16 cellular contexts compared by ENCODE assay signal in the genomic region with DNA sequence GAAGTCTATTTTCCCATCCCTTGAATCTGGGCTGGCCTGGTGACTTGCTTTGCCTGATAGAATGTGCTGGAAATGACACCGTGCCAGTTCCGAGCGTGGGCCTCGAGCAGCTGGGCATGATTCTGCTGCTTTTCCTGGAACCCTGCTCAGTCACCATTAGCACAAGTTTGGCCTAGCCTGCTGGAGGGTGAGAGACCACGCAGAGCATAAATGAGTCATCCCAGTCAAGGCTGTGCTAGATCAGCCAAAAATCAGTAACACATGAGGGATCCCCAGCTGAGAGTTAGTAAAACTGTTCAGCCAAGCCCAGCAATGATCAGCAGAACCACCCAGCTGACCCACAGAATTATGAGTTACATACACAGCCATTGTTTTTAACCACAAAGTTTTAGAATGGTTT.
DNase-seq lines count a peak whose midpoint lies in the region; ATAC-seq and TF ChIP-seq lines count a peak whose summit lies in the region.
"Had no signal": no experiment of that assay in that cellular context is flagged by ENCODE, and none has a peak within 500 bp of the region (broad histone marks: within the 10 kb centered on the region; RNA-seq: fewer than 3 reads in every experiment).

No MANE protein-coding gene starts in this region.

- CTCF ChIA-PET in activated naive CD4-positive, alpha-beta T cell treated with anti-CD3 and anti-CD28 coated beads, Interleukin-2, amount 10 ng/mL, durations not matched to agents 7 days and 5 days (lab: Charles Lee), result interaction anchor here (1.1 to 3.8 kb wide), 2 partner anchors 9 to 212 kb away, joined by 4 to 24 read pairs; no protein-coding TSS in a partner anchor

- H3K27me3 Mint-ChIP-seq in activated naive CD4-positive, alpha-beta T cell treated with anti-CD3 and anti-CD28 coated beads, Interleukin-2, amount 10 ng/mL, durations not matched to agents 7 days and 5 days, result peaks cover 15% of the 10 kb centered on the region
- H3K27me3 Mint-ChIP-seq in progenitor cell of endocrine pancreas, result peaks cover 30% of the 10 kb centered on the region
- H3K27me3 Mint-ChIP-seq: activated naive CD8-positive, alpha-beta T cell treated with anti-CD3 and anti-CD28 coated beads for 36 hours had no signal

- H3K36me3 Mint-ChIP-seq in activated naive CD4-positive, alpha-beta T cell treated with anti-CD3 and anti-CD28 coated beads, Interleukin-2, amount 50 U/mL, for 72 hours, result no peaks in the 10 kb centered on the region
- H3K36me3 Mint-ChIP-seq in activated naive CD4-positive, alpha-beta T cell treated with anti-CD3 and anti-CD28 coated beads, Interleukin-2, amount 10 ng/mL, durations not matched to agents 7 days and 5 days, result no peaks in the 10 kb centered on the region
- H3K36me3 Mint-ChIP-seq in progenitor cell of endocrine pancreas (ENCODE audit: insufficient read depth), result no peaks in the 10 kb centered on the region
- H3K36me3 Mint-ChIP-seq: activated naive CD8-positive, alpha-beta T cell treated with anti-CD3 and anti-CD28 coated beads for 36 hours had no signal

- H3K4me1 Mint-ChIP-seq in activated naive CD4-positive, alpha-beta T cell treated with anti-CD3 and anti-CD28 coated beads, Interleukin-2, amount 10 ng/mL, durations not matched to agents 7 days and 5 days, result no peaks in the 10 kb centered on the region
- H3K4me1 Mint-ChIP-seq in progenitor cell of endocrine pancreas (ENCODE audit: low read depth), result peaks cover 8% of the 10 kb centered on the region
- H3K4me1 Mint-ChIP-seq: activated naive CD8-positive, alpha-beta T cell treated with anti-CD3 and anti-CD28 coated beads for 36 hours had no signal

- peaks cover 0 to 7% of the 10 kb centered on the region in 2 donors for H3K9me3 Mint-ChIP-seq in activated naive CD4-positive, alpha-beta T cell treated with anti-CD3 and anti-CD28 coated beads, Interleukin-2, amount 50 U/mL, for 72 hours
- peaks cover 6% of the 10 kb centered on the region for H3K9me3 Mint-ChIP-seq in activated naive CD4-positive, alpha-beta T cell treated with anti-CD3 and anti-CD28 coated beads, Interleukin-2, amount 10 ng/mL, durations not matched to agents 7 days and 5 days
- H3K9me3 Mint-ChIP-seq in progenitor cell of endocrine pancreas (ENCODE audit: low read depth), result no peaks in the 10 kb centered on the region
- H3K9me3 Mint-ChIP-seq: activated B cell treated with CpG ODN at 0.5 μM for 24 hours; activated naive CD8-positive, alpha-beta T cell treated with anti-CD3 and anti-CD28 coated beads for 36 hours had no signal

- H3K4me3 ChIP-seq in foreskin fibroblast (ENCODE audit: low read depth in 1 of 2, low read length in 2 of 2), result no peak overlapping the region
- H3K4me3 ChIP-seq: gastroesophageal sphincter had no signal

- ATAC-seq in activated naive CD4-positive, alpha-beta T cell treated with anti-CD3 and anti-CD28 coated beads, Interleukin-2, amount 50 U/mL, for 72 hours, result peak; percentile 48 to 56
- no peak for ATAC-seq in GM18498 (IDR thresholded peaks at IDR 0.05; ENCODE audit: unreplicated experiment)
- no peak for ATAC-seq in HG03521 (IDR thresholded peaks at IDR 0.05; ENCODE audit: unreplicated experiment)
- ATAC-seq: gastroesophageal sphincter had no signal

- no peak overlapping the region for H3K4me3 Mint-ChIP-seq in activated naive CD4-positive, alpha-beta T cell treated with anti-CD3 and anti-CD28 coated beads, Interleukin-2, amount 10 ng/mL, durations not matched to agents 7 days and 5 days
- H3K4me3 Mint-ChIP-seq in progenitor cell of endocrine pancreas (ENCODE audit: low read depth), result no peak overlapping the region
- H3K4me3 Mint-ChIP-seq: activated B cell treated with CpG ODN at 0.5 μM for 24 hours; activated naive CD8-positive, alpha-beta T cell treated with anti-CD3 and anti-CD28 coated beads for 36 hours; T-helper 1 cell treated with Interleukin-12 subunit alpha and Interleukin-12 subunit beta and Interleukin-4 antibody, amounts not matched to agents 30 μg/mL and 1 μg/mL, for 36 hours had no signal

- TF ChIP-seq CTCF in foreskin fibroblast (IDR thresholded peaks at IDR 0.05; ENCODE audit: low read depth, low read length) (no peak), progenitor cell of endocrine pancreas (IDR thresholded peaks at IDR 0.05; ENCODE audit: unreplicated experiment) (no peak)

- H3K27ac Mint-ChIP-seq in activated naive CD4-positive, alpha-beta T cell treated with anti-CD3 and anti-CD28 coated beads, Interleukin-2, amount 50 U/mL, for 72 hours, result no peak overlapping the region
- H3K27ac Mint-ChIP-seq in activated naive CD4-positive, alpha-beta T cell treated with anti-CD3 and anti-CD28 coated beads, Interleukin-2, amount 10 ng/mL, durations not matched to agents 7 days and 5 days, result no peak overlapping the region
- H3K27ac Mint-ChIP-seq in progenitor cell of endocrine pancreas, result no peak overlapping the region
- H3K27ac Mint-ChIP-seq: activated B cell treated with CpG ODN at 0.5 μM for 24 hours; activated naive CD8-positive, alpha-beta T cell treated with anti-CD3 and anti-CD28 coated beads for 36 hours; T-helper 1 cell treated with Interleukin-12 subunit alpha and Interleukin-12 subunit beta and Interleukin-4 antibody, amounts not matched to agents 30 μg/mL and 1 μg/mL, for 36 hours had no signal

- DNase-seq in activated naive CD4-positive, alpha-beta T cell treated with anti-CD3 and anti-CD28 coated beads, Interleukin-2, amount 50 U/mL, for 72 hours (ENCODE audit: low spot score in 2 of 2), result no peak
- DNase-seq in activated naive CD4-positive, alpha-beta T cell treated with anti-CD3 and anti-CD28 coated beads, Interleukin-2, amount 10 ng/mL, durations not matched to agents 7 days and 5 days, result no peak
- peak; percentile 42 for DNase-seq in activated CD8-positive, alpha-beta memory T cell treated with anti-CD3 and anti-CD28 coated beads, Interleukin-2, amount 50 U/mL, for 48 hours
- DNase-seq in foreskin fibroblast (peak; percentile 93 to 94), ureter (ENCODE audit: low spot score) (peak; percentile 5), progenitor cell of endocrine pancreas (ENCODE audit: low spot score, unreplicated experiment) (no peak)
- DNase-seq: activated B cell treated with CpG ODN at 0.5 μM for 24 hours; activated naive CD8-positive, alpha-beta T cell treated with anti-CD3 and anti-CD28 coated beads for 36 hours; effector CD4-positive, alpha-beta T cell; GDM1; NCI-H1694; SHP77 had no signal

Comparison
In these comparisons a context has a peak if more than half of its experiments do, and no peak if none do; other contexts are left out.
1. ATAC-seq: peak in activated naive CD4-positive, alpha-beta T cell treated with anti-CD3 and anti-CD28 coated beads, Interleukin-2, amount 50 U/mL, for 72 hours (2 of 2); none in GM18498 (single experiment) and HG03521 (single experiment).
2. DNase-seq: peak in activated CD8-positive, alpha-beta memory T cell treated with anti-CD3 and anti-CD28 coated beads, Interleukin-2, amount 50 U/mL, for 48 hours (single experiment), foreskin fibroblast (2 of 2) and ureter (single experiment); none in activated naive CD4-positive, alpha-beta T cell treated with anti-CD3 and anti-CD28 coated beads, Interleukin-2, amount 50 U/mL, for 72 hours (0 of 2), activated naive CD4-positive, alpha-beta T cell treated with anti-CD3 and anti-CD28 coated beads, Interleukin-2, amount 10 ng/mL, durations not matched to agents 7 days and 5 days (single experiment) and progenitor cell of endocrine pancreas (single experiment).